ENCODE assay signal across 21 cellular contexts in the genomic region with DNA sequence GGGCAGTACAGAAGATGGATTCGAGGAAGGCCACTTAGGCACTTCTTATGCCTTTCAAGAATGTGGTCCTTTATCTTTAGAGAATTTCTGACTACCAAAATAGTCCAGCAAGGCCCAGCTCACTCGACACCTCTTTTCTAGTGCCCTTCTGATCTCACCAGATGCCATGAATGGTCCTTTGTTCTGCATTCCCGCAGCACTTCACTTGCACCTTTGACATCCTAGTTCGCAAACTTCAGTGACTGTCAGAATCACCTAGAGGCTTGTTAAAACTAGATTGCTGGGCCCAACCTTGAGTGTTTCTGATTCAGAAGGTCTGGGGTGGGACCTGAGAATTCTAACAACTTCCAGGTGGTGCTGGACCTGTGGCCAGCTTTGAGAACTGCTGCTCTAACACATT. TPM values are rescaled to one million over a fixed set of nuclear protein-coding genes. Genes with fewer than 3 reads are reported as not detected.
DNase-seq lines count a peak whose midpoint lies in the region; ATAC-seq and TF ChIP-seq lines count a peak whose summit lies in the region.
"Had no signal": no experiment of that assay in that cellular context is flagged by ENCODE, and none has a peak within 500 bp of the region (broad histone marks: within the 10 kb centered on the region; RNA-seq: fewer than 3 reads in every experiment).

No MANE protein-coding gene starts in this region.

- H3K9me3 Mint-ChIP-seq in WTC11 (peaks cover 9% of the 10 kb centered on the region), progenitor cell of endocrine pancreas (ENCODE audit: low read depth) (peaks cover 6% of the 10 kb centered on the region)
- H3K9me3 Mint-ChIP-seq: HFFc6 had no signal

- H3K4me1 ChIP-seq in heart right ventricle, result peaks cover 0 to 52% (median 5%) of the 10 kb centered on the region in 9 donors
- H3K4me1 ChIP-seq in SJSA1 (replicated peaks), result peaks cover 63% of the 10 kb centered on the region

- ATAC-seq in heart right ventricle, result peak in 2 of 8 donors; percentile 11 to 26
- no peak for ATAC-seq in WTC11
- ATAC-seq: GM12878, HCT116 had no signal

- intact Hi-C loops in heart right ventricle (cut with DNase I), result loop anchor here in 1 of 10 donors (10.0 kb wide), 1 partner anchor 655 kb away; no protein-coding TSS in a partner anchor
- intact Hi-C loops in cardiac septum (cut with DNase I), result no loop called here

- H3K9me3 ChIP-seq in heart right ventricle, result peaks cover 0 to 4% (median 0%) of the 10 kb centered on the region in 11 donors
- no peaks in the 10 kb centered on the region for H3K9me3 ChIP-seq in SJSA1 (replicated peaks)
- H3K9me3 ChIP-seq: BE2C had no signal

- H3K27ac ChIP-seq in heart right ventricle, result peak overlapping the region in 6 of 10 donors; percentile 15 to 60 (median 47)
- peak overlapping the region; percentile 98 for H3K27ac ChIP-seq in SJSA1

- POLR2A ChIA-PET in WTC11 (lab: Charles Lee), result no interaction called here

- WGBS in heart right ventricle, 2 donors, result 34 to 40% methylated on average over 4 of the region's 4 CpGs

- peak overlapping the region; percentile 82; the same call in 1 of the 2 replicates for H3K27ac Mint-ChIP-seq in WTC11
- peak overlapping the region; percentile 93 for H3K27ac Mint-ChIP-seq in progenitor cell of endocrine pancreas
- H3K27ac Mint-ChIP-seq: CD4-positive, CD25-positive, alpha-beta regulatory T cell; HFFc6 had no signal

- no peaks in the 10 kb centered on the region for H3K27me3 ChIP-seq in heart right ventricle
- no peaks in the 10 kb centered on the region for H3K27me3 ChIP-seq in SJSA1 (replicated peaks)
- H3K27me3 ChIP-seq: BE2C had no signal

- H3K4me3 ChIP-seq in heart right ventricle (no peak overlapping the region), SJSA1 (no peak overlapping the region)
- H3K4me3 ChIP-seq: GM12878 had no signal

- H3K4me1 Mint-ChIP-seq in WTC11 (peaks cover 35% of the 10 kb centered on the region), progenitor cell of endocrine pancreas (ENCODE audit: low read depth) (peaks cover 40% of the 10 kb centered on the region)
- H3K4me1 Mint-ChIP-seq: CD4-positive, CD25-positive, alpha-beta regulatory T cell; CD8-positive, alpha-beta memory T cell had no signal

- H3K36me3 ChIP-seq in heart right ventricle, result peaks cover 0 to 18% (median 3%) of the 10 kb centered on the region in 9 donors
- H3K36me3 ChIP-seq in SJSA1, result peaks cover 32% of the 10 kb centered on the region
- H3K36me3 ChIP-seq: BE2C had no signal

- CTCF ChIA-PET in WTC11 (lab: Charles Lee), result no interaction called here

- H3K36me3 Mint-ChIP-seq in WTC11, result peaks cover 22% of the 10 kb centered on the region
- H3K36me3 Mint-ChIP-seq in progenitor cell of endocrine pancreas (ENCODE audit: insufficient read depth), result peaks cover 52% of the 10 kb centered on the region
- H3K36me3 Mint-ChIP-seq: CD4-positive, CD25-positive, alpha-beta regulatory T cell; CD8-positive, alpha-beta memory T cell had no signal

- H3K27me3 Mint-ChIP-seq in WTC11 (ENCODE audit: low read depth) (no peaks in the 10 kb centered on the region), progenitor cell of endocrine pancreas (no peaks in the 10 kb centered on the region)
- H3K27me3 Mint-ChIP-seq: CD4-positive, CD25-positive, alpha-beta regulatory T cell had no signal

- no peak for DNase-seq in heart right ventricle
- DNase-seq in cardiac septum (ENCODE audit: low spot score), result no peak
- no peak for DNase-seq in SJSA1 (ENCODE audit: low read depth in 1 of 2, low spot score in 2 of 2)
- no peak for DNase-seq in WTC11 (ENCODE audit: low spot score)
- DNase-seq in progenitor cell of endocrine pancreas (ENCODE audit: low spot score, unreplicated experiment), result no peak
- no peak for DNase-seq in nucleus accumbens (lab: John Stamatoyannopoulos, UW)
- DNase-seq: ACHN; BE2C; C1 segment of cervical spinal cord; CD4-positive, CD25-positive, alpha-beta regulatory T cell; CD8-positive, alpha-beta memory T cell; COR-L47; DMS 273 treated with DMSO at 0.1 percent for 48 hours; DMS53; DND-41; EL; GOT3; H7; HFFc6 had no signal

- H3K4me3 Mint-ChIP-seq in WTC11 (no peak overlapping the region), progenitor cell of endocrine pancreas (ENCODE audit: low read depth) (no peak overlapping the region)
- H3K4me3 Mint-ChIP-seq: CD4-positive, CD25-positive, alpha-beta regulatory T cell; CD8-positive, alpha-beta memory T cell; HFFc6 had no signal

- TF ChIP-seq CTCF in heart right ventricle (IDR thresholded peaks at IDR 0.05), result no peak
- TF ChIP-seq CTCF in WTC11 (IDR thresholded peaks at IDR 0.05), result no peak
- TF ChIP-seq CTCF in progenitor cell of endocrine pancreas (IDR thresholded peaks at IDR 0.05; ENCODE audit: unreplicated experiment), result no peak

TF ChIP-seq in WTC11, 78 proteins besides CTCF, POLR2A, EP300 and RAD21 (continues in another document):
- TF ChIP-seq HMGA2 (CRISPR knock-in tag; IDR thresholded peaks at IDR 0.05) (no peak), MXD4 (CRISPR knock-in tag; IDR thresholded peaks at IDR 0.05; ENCODE audit: borderline replicate concordance) (no peak), ETV6 (CRISPR knock-in tag; IDR thresholded peaks at IDR 0.05) (no peak), JAZF1 (CRISPR knock-in tag; IDR thresholded peaks at IDR 0.05) (no peak), OVOL2 (CRISPR knock-in tag; IDR thresholded peaks at IDR 0.05; ENCODE audit: borderline replicate concordance) (no peak), ATF6 (CRISPR knock-in tag; IDR thresholded peaks at IDR 0.05) (no peak), TEAD1 (CRISPR knock-in tag; IDR thresholded peaks at IDR 0.05) (no peak), MYBL2 (CRISPR knock-in tag; IDR thresholded peaks at IDR 0.05) (no peak), ATF2 (CRISPR knock-in tag; IDR thresholded peaks at IDR 0.05; ENCODE audit: borderline replicate concordance, low read depth) (no peak)
- TF ChIP-seq, protein P1, sequence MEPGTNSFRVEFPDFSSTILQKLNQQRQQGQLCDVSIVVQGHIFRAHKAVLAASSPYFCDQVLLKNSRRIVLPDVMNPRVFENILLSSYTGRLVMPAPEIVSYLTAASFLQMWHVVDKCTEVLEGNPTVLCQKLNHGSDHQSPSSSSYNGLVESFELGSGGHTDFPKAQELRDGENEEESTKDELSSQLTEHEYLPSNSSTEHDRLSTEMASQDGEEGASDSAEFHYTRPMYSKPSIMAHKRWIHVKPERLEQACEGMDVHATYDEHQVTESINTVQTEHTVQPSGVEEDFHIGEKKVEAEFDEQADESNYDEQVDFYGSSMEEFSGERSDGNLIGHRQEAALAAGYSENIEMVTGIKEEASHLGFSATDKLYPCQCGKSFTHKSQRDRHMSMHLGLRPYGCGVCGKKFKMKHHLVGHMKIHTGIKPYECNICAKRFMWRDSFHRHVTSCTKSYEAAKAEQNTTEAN (CRISPR knock-in tag; IDR thresholded peaks at IDR 0.05), result no peak
- TF ChIP-seq, protein P2, sequence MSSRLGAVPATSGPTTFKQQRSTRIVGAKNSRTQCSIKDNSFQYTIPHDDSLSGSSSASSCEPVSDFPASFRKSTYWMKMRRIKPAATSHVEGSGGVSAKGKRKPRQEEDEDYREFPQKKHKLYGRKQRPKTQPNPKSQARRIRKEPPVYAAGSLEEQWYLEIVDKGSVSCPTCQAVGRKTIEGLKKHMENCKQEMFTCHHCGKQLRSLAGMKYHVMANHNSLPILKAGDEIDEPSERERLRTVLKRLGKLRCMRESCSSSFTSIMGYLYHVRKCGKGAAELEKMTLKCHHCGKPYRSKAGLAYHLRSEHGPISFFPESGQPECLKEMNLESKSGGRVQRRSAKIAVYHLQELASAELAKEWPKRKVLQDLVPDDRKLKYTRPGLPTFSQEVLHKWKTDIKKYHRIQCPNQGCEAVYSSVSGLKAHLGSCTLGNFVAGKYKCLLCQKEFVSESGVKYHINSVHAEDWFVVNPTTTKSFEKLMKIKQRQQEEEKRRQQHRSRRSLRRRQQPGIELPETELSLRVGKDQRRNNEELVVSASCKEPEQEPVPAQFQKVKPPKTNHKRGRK (CRISPR knock-in tag; IDR thresholded peaks at IDR 0.05; ENCODE audit: borderline replicate concordance), result no peak

RNA-seq across cellular contexts. Expression of gene PKP2, which starts 56.7 kb away (rescaled TPM):
- total RNA-seq in heart right ventricle (100 to 1,000 TPM; 280 to 639 (median 425) TPM), cardiac septum (463 TPM), WTC11 (2021) (21.7 to 22.0 TPM (median 21.9 TPM) in 3 replicates), progenitor cell of endocrine pancreas (102 and 103 TPM in 2 replicates)
- polyA plus RNA-seq in heart right ventricle, result 100 to 1,000 TPM in 1 of 2 donors, 10 to 100 TPM in 1; 92.3 to 137 TPM
- 28.6 and 29.9 TPM in 2 replicates for total RNA-seq in SJSA1 (2014; rRNA removed; shearing (Covaris generic))
